ENCODE assay signal across 1 cellular context in the genomic region with DNA sequence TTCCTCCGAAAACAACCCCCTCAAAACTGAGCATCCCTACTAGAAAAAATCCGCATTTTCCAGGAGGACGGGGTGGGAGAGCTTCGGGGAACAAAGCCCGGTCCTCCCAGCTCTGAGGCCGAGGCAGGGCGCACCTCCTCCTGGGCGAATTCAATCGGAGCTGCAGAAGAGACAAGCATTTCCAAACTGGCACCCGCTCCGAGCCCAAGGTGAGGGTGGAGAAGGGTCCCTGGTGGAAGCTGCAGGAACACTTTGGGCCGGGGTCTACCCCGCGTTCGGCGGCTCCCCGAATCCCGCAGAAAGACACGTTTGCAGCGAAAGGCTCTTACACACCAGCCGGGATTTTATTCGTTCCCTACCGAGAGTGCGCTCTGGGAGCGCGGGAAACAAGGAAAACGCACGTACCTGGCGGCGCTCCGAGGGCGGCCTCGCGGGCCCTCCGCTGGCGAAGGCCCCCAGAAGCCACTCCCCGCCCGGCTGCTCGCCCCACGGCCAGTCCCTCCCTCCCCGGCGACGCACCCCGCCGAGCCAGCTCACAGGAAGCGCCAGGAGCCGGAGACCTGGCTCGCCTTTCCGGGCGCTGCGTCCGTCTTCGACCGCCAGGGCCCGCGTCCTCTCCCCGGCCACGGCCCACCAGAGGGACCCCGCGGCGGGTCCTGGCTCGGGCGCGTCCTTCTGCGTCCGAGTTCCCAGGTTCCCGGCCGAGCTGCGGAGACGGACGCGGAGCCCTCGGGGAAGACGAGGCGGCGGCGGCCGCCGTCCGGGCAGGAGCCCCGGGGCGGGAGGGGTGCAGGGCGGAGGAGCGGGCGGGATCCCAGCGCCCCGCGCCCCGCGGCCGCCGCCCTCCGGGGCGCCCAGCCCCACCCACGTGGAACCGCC.
TF ChIP-seq lines count a peak whose summit lies in the region.

No MANE protein-coding gene starts in this region.

TF ChIP-seq in HepG2, 621 proteins besides CTCF, POLR2A, EP300 and RAD21 (continued from another document and continues in another):
- TF ChIP-seq, protein P1, sequence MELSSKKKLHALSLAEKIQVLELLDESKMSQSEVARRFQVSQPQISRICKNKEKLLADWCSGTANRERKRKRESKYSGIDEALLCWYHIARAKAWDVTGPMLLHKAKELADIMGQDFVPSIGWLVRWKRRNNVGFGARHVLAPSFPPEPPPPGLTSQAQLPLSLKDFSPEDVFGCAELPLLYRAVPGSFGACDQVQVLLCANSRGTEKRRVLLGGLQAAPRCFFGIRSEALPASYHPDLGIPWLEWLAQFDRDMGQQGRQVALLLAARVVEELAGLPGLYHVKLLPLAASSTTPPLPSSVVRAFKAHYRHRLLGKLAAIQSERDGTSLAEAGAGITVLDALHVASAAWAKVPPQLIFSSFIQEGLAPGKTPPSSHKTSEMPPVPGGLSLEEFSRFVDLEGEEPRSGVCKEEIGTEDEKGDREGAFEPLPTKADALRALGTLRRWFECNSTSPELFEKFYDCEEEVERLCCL (CRISPR knock-in tag; IDR thresholded peaks at IDR 0.05; ENCODE audit: borderline replicate concordance): no peak
- TF ChIP-seq ZFP36L1 (CRISPR knock-in tag; IDR thresholded peaks at IDR 0.05) (no peak), CBX1 (IDR thresholded peaks at IDR 0.05; ENCODE audit: low read depth) (peak; percentile 22), KAT7 (CRISPR knock-in tag; IDR thresholded peaks at IDR 0.05; ENCODE audit: borderline replicate concordance) (no peak; the same call in 1 of the 2 replicates), ZNF589 (CRISPR knock-in tag; conservative IDR thresholded peaks at IDR 0.05) (0 out of 2 replicates have a peak, but pooled peaks have one; percentile 73), PHF8 (CRISPR knock-in tag; IDR thresholded peaks at IDR 0.05) (peak; percentile 64), SOX5 (CRISPR knock-in tag; IDR thresholded peaks at IDR 0.05; ENCODE audit: borderline replicate concordance) (peak; percentile 40; the same call in 1 of the 2 replicates), TCF7L2 (IDR thresholded peaks at IDR 0.05; ENCODE audit: low read depth, low read length) (no peak), PLRG1 (conservative IDR thresholded peaks at IDR 0.05) (no peak), HES4 (CRISPR knock-in tag; IDR thresholded peaks at IDR 0.05; ENCODE audit: borderline replicate concordance) (peak; percentile 70), ZBTB1 (CRISPR knock-in tag; IDR thresholded peaks at IDR 0.05; ENCODE audit: borderline replicate concordance) (peak; percentile 72; the same call in 1 of the 2 replicates), ZC3H13 (CRISPR knock-in tag; IDR thresholded peaks at IDR 0.05) (0 out of 2 replicates have a peak, but pooled peaks have one; percentile 38), RXRB (CRISPR knock-in tag; IDR thresholded peaks at IDR 0.05; ENCODE audit: borderline replicate concordance) (0 out of 2 replicates have a peak, but pooled peaks have one; percentile 9), HNRNPL (IDR thresholded peaks at IDR 0.05; ENCODE audit: low read depth, low read length) (no peak), SMAD3 (CRISPR knock-in tag; IDR thresholded peaks at IDR 0.05) (no peak), SP1 (IDR thresholded peaks at IDR 0.05) (no peak), SP1 (CRISPR knock-in tag; IDR thresholded peaks at IDR 0.05) (peak; percentile 47), ZNF224 (CRISPR knock-in tag; IDR thresholded peaks at IDR 0.05) (no peak), RFX3 (CRISPR knock-in tag; IDR thresholded peaks at IDR 0.05) (no peak), FOXP4 (CRISPR knock-in tag; IDR thresholded peaks at IDR 0.05) (no peak), IRF2 (CRISPR knock-in tag; IDR thresholded peaks at IDR 0.05) (peak; percentile 38; the same call in 1 of the 2 replicates), ZNF543 (CRISPR knock-in tag; IDR thresholded peaks at IDR 0.05) (peak; percentile 23; the same call in 1 of the 2 replicates), RFXAP (CRISPR knock-in tag; IDR thresholded peaks at IDR 0.05; ENCODE audit: borderline replicate concordance) (0 out of 2 replicates have a peak, but pooled peaks have one; percentile 13), PATZ1 (CRISPR knock-in tag; IDR thresholded peaks at IDR 0.05) (peak; percentile 72), ZNF232 (CRISPR knock-in tag; IDR thresholded peaks at IDR 0.05; ENCODE audit: borderline replicate concordance) (peak; percentile 76; the same call in 1 of the 2 replicates), SIX1 (CRISPR knock-in tag; IDR thresholded peaks at IDR 0.05; ENCODE audit: borderline replicate concordance) (no peak), PREB (CRISPR knock-in tag; IDR thresholded peaks at IDR 0.05) (no peak), MXD4 (CRISPR knock-in tag; IDR thresholded peaks at IDR 0.05) (peak; percentile 61), ESRRA (CRISPR knock-in tag; IDR thresholded peaks at IDR 0.05; ENCODE audit: low read depth) (peak; percentile 41; the same call in 1 of the 2 replicates), TCF7 (IDR thresholded peaks at IDR 0.05; ENCODE audit: low read depth) (no peak), ZFX (CRISPR knock-in tag; IDR thresholded peaks at IDR 0.05; ENCODE audit: low read depth) (peak; percentile 76), ZHX2 (IDR thresholded peaks at IDR 0.05; ENCODE audit: low read depth) (no peak), ZHX2 (CRISPR knock-in tag; IDR thresholded peaks at IDR 0.05; ENCODE audit: borderline replicate concordance) (0 out of 2 replicates have a peak, but pooled peaks have one; percentile 10), IRX3 (CRISPR knock-in tag; IDR thresholded peaks at IDR 0.05; ENCODE audit: borderline replicate concordance, low read depth) (no peak), ZBTB7A (CRISPR knock-in tag; IDR thresholded peaks at IDR 0.05) (peak; percentile 43; the same call in 1 of the 2 replicates), ZNF672 (CRISPR knock-in tag; IDR thresholded peaks at IDR 0.05) (no peak)
- TF ChIP-seq, protein P2, sequence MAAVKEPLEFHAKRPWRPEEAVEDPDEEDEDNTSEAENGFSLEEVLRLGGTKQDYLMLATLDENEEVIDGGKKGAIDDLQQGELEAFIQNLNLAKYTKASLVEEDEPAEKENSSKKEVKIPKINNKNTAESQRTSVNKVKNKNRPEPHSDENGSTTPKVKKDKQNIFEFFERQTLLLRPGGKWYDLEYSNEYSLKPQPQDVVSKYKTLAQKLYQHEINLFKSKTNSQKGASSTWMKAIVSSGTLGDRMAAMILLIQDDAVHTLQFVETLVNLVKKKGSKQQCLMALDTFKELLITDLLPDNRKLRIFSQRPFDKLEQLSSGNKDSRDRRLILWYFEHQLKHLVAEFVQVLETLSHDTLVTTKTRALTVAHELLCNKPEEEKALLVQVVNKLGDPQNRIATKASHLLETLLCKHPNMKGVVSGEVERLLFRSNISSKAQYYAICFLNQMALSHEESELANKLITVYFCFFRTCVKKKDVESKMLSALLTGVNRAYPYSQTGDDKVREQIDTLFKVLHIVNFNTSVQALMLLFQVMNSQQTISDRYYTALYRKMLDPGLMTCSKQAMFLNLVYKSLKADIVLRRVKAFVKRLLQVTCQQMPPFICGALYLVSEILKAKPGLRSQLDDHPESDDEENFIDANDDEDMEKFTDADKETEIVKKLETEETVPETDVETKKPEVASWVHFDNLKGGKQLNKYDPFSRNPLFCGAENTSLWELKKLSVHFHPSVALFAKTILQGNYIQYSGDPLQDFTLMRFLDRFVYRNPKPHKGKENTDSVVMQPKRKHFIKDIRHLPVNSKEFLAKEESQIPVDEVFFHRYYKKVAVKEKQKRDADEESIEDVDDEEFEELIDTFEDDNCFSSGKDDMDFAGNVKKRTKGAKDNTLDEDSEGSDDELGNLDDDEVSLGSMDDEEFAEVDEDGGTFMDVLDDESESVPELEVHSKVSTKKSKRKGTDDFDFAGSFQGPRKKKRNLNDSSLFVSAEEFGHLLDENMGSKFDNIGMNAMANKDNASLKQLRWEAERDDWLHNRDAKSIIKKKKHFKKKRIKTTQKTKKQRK (IDR thresholded peaks at IDR 0.05; ENCODE audit: low read length): no peak
- TF ChIP-seq, protein P3, sequence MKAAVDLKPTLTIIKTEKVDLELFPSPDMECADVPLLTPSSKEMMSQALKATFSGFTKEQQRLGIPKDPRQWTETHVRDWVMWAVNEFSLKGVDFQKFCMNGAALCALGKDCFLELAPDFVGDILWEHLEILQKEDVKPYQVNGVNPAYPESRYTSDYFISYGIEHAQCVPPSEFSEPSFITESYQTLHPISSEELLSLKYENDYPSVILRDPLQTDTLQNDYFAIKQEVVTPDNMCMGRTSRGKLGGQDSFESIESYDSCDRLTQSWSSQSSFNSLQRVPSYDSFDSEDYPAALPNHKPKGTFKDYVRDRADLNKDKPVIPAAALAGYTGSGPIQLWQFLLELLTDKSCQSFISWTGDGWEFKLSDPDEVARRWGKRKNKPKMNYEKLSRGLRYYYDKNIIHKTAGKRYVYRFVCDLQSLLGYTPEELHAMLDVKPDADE (CRISPR knock-in tag; IDR thresholded peaks at IDR 0.05): no peak
- TF ChIP-seq, protein P4, sequence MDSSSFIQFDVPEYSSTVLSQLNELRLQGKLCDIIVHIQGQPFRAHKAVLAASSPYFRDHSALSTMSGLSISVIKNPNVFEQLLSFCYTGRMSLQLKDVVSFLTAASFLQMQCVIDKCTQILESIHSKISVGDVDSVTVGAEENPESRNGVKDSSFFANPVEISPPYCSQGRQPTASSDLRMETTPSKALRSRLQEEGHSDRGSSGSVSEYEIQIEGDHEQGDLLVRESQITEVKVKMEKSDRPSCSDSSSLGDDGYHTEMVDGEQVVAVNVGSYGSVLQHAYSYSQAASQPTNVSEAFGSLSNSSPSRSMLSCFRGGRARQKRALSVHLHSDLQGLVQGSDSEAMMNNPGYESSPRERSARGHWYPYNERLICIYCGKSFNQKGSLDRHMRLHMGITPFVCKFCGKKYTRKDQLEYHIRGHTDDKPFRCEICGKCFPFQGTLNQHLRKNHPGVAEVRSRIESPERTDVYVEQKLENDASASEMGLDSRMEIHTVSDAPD (CRISPR knock-in tag; IDR thresholded peaks at IDR 0.05): peak; percentile 73; the same call in 1 of the 2 replicates
